In genomic region chr1:39082140-39082799, GRCh38 we compare ENCODE assay signal across 10 cellular contexts. TPM values are rescaled to one million over a fixed set of nuclear protein-coding genes. Genes with fewer than 3 reads are reported as not detected.
DNase-seq lines count a peak whose midpoint lies in the region; ATAC-seq lines count a peak whose summit lies in the region.
"Had no signal": no experiment of that assay in that cellular context is flagged by ENCODE, and none has a peak within 500 bp of the region (broad histone marks: within the 10 kb centered on the region; RNA-seq: fewer than 3 reads in every experiment).

No MANE protein-coding gene starts in this region.

- no peaks in the 10 kb centered on the region for H3K9me3 ChIP-seq in iPS DF 6.9 (ENCODE audit: control insufficient read depth, insufficient read depth, low read length)

- DNase-seq in NCI-H1092 treated with DMSO at 0.1 percent for 48 hours (lab: John Stamatoyannopoulos, UW) (peak; percentile 22), NCI-H1092 (lab: John Stamatoyannopoulos, UW) (no peak), iPS DF 6.9 (ENCODE audit: low read depth, low spot score) (no peak), activated gamma-delta T cell treated with Interleukin-2 at 50 U/mL for 16 hours (no peak)
- no peak for DNase-seq in activated CD4-positive, alpha-beta memory T cell treated with anti-CD3 and anti-CD28 coated beads for 36 hours
- DNase-seq: NCI-H1048 had no signal

- peaks cover 34% of the 10 kb centered on the region for H3K27me3 Mint-ChIP-seq in activated CD4-positive, alpha-beta memory T cell treated with anti-CD3 and anti-CD28 coated beads for 36 hours

- POLR2A ChIA-PET in activated CD4-positive, alpha-beta memory T cell treated with anti-CD3 and anti-CD28 coated beads for 36 hours (lab: Charles Lee) = no interaction called here

- H3K27ac Mint-ChIP-seq in activated CD4-positive, alpha-beta memory T cell treated with anti-CD3 and anti-CD28 coated beads for 36 hours = no peak overlapping the region

- intact Hi-C loops in activated CD4-positive, alpha-beta memory T cell treated with anti-CD3 and anti-CD28 coated beads for 36 hours (cut with micrococcal nuclease) = no loop called here

- H3K4me3 ChIP-seq in iPS DF 6.9 (ENCODE audit: low read length) (peak overlapping the region; percentile 76; the same call in 1 of the 2 replicates), skin epidermis (peak overlapping the region; percentile 11 to 55 (median 46))

- H3K4me1 Mint-ChIP-seq in activated CD4-positive, alpha-beta memory T cell treated with anti-CD3 and anti-CD28 coated beads for 36 hours (ENCODE audit: low read depth) = peaks cover 6% of the 10 kb centered on the region

- peak overlapping the region; percentile 49 for H3K4me3 Mint-ChIP-seq in activated CD4-positive, alpha-beta memory T cell treated with anti-CD3 and anti-CD28 coated beads for 36 hours

- peaks cover 5% of the 10 kb centered on the region for H3K4me1 ChIP-seq in iPS DF 6.9 (ENCODE audit: control insufficient read depth, insufficient read depth, low read length)

- no CpG with 5 or more reads among the region's 17 CpGs for WGBS in iPS DF 6.9 (ENCODE audit: insufficient coverage, insufficient read length)

- no peaks in the 10 kb centered on the region for H3K36me3 Mint-ChIP-seq in activated CD4-positive, alpha-beta memory T cell treated with anti-CD3 and anti-CD28 coated beads for 36 hours

- H3K27me3 ChIP-seq in iPS DF 6.9 (ENCODE audit: control insufficient read depth, insufficient read depth, low read length) = peaks cover 1% of the 10 kb centered on the region; the same call in 1 of the 2 replicates

- no peak overlapping the region for H3K27ac ChIP-seq in iPS DF 6.9 (ENCODE audit: low read length)
- peak overlapping the region in 3 of 21 experiments; percentile 23 to 76 (median 51) for H3K27ac ChIP-seq in skin epidermis
- H3K27ac ChIP-seq: 22Rv1 had no signal

- H3K36me3 ChIP-seq in iPS DF 6.9 (ENCODE audit: control insufficient read depth, insufficient read depth, low read length) = peaks cover 4% of the 10 kb centered on the region; the same call in 1 of the 2 replicates

- no peaks in the 10 kb centered on the region for H3K9me3 Mint-ChIP-seq in activated CD4-positive, alpha-beta memory T cell treated with anti-CD3 and anti-CD28 coated beads for 36 hours

- CTCF ChIA-PET in activated CD4-positive, alpha-beta memory T cell treated with anti-CD3 and anti-CD28 coated beads for 36 hours (lab: Charles Lee) = interaction anchor here (1.3 to 2.4 kb wide), 3 partner anchors 10 to 16 kb away, joined by 7 to 8 read pairs (median 7); no protein-coding TSS in a partner anchor

- ATAC-seq in HG03135 (IDR thresholded peaks at IDR 0.05; ENCODE audit: unreplicated experiment) (no peak), GM18868 (IDR thresholded peaks at IDR 0.05; ENCODE audit: unreplicated experiment) (no peak)

RNA-seq across cellular contexts. Expression of gene NDUFS5, which starts 56.1 kb away (rescaled TPM):
- total RNA-seq in activated CD4-positive, alpha-beta memory T cell treated with anti-CD3 and anti-CD28 coated beads for 36 hours = 100 to 1,000 TPM; 238 to 240 TPM
